In genomic region chr16:74699666-74700065, GRCh38 we compare ENCODE assay signal across 9 cellular contexts. TPM values are rescaled to one million over a fixed set of nuclear protein-coding genes. Genes with fewer than 3 reads are reported as not detected.
A peak's percentile ranks its signal among the peaks of the same experiment; 100 is the strongest.
DNase-seq lines count a peak whose midpoint lies in the region; ATAC-seq, FAIRE-seq and TF ChIP-seq lines count a peak whose summit lies in the region.
"Had no signal": no experiment of that assay in that cellular context is flagged by ENCODE, and none has a peak within 500 bp of the region (broad histone marks: within the 10 kb centered on the region; RNA-seq: fewer than 3 reads in every experiment).

No MANE protein-coding gene starts in this region.

- H3K4me1 Mint-ChIP-seq in activated naive CD4-positive, alpha-beta T cell treated with anti-CD3 and anti-CD28 coated beads, Interleukin-2, amount 10 ng/mL, durations not matched to agents 7 days and 5 days, result peaks cover 62% of the 10 kb centered on the region
- H3K4me1 Mint-ChIP-seq in activated T-cell treated with anti-CD3 and anti-CD28 coated beads, Interleukin-2, amount 50 U/mL, for 72 hours (ENCODE audit: low read depth), result peaks cover 67% of the 10 kb centered on the region
- peaks cover 22 to 59% of the 10 kb centered on the region in 2 donors for H3K4me1 Mint-ChIP-seq in stimulated activated naive B cell treated with anti-CD40 and anti-IgM and Interleukin-4, amounts not matched to agents 10 μg/mL and 1 μg/mL and 100 μg/mL, for 72 hours

- peak overlapping the region; percentile 82 for H3K27ac Mint-ChIP-seq in activated naive CD4-positive, alpha-beta T cell treated with anti-CD3 and anti-CD28 coated beads, Interleukin-2, amount 10 ng/mL, durations not matched to agents 7 days and 5 days
- H3K27ac Mint-ChIP-seq in activated T-cell treated with anti-CD3 and anti-CD28 coated beads, Interleukin-2, amount 50 U/mL, for 72 hours, result peak overlapping the region; percentile 94
- H3K27ac Mint-ChIP-seq in stimulated activated naive B cell treated with anti-CD40 and anti-IgM and Interleukin-4, amounts not matched to agents 10 μg/mL and 1 μg/mL and 100 μg/mL, for 72 hours, result no peak overlapping the region

- TF ChIP-seq CTCF in kidney (IDR thresholded peaks at IDR 0.05; ENCODE audit: borderline replicate concordance, extremely low read depth, insufficient read depth) (no peak), transverse colon (IDR thresholded peaks at IDR 0.05) (no peak)

- no peak for TF ChIP-seq EP300 in transverse colon (IDR thresholded peaks at IDR 0.05; ENCODE audit: low read depth)

- H3K27me3 Mint-ChIP-seq in activated naive CD4-positive, alpha-beta T cell treated with anti-CD3 and anti-CD28 coated beads, Interleukin-2, amount 10 ng/mL, durations not matched to agents 7 days and 5 days, result no peaks in the 10 kb centered on the region
- H3K27me3 Mint-ChIP-seq in activated T-cell treated with anti-CD3 and anti-CD28 coated beads, Interleukin-2, amount 50 U/mL, for 72 hours (ENCODE audit: low read depth), result no peaks in the 10 kb centered on the region
- H3K27me3 Mint-ChIP-seq in stimulated activated naive B cell treated with anti-CD40 and anti-IgM and Interleukin-4, amounts not matched to agents 10 μg/mL and 1 μg/mL and 100 μg/mL, for 72 hours, result no peaks in the 10 kb centered on the region

- H3K4me1 ChIP-seq in kidney (ENCODE audit: control insufficient read depth in 1 of 2, insufficient read depth in 1 of 2, low read depth in 1 of 2, low read length in 2 of 2), result peaks cover 0 to 5% of the 10 kb centered on the region in 2 donors
- H3K4me1 ChIP-seq in transverse colon, result peaks cover 0 to 31% (median 18%) of the 10 kb centered on the region in 4 donors
- no peaks in the 10 kb centered on the region for H3K4me1 ChIP-seq in trophoblast cell (ENCODE audit: control insufficient read depth in 1 of 2, insufficient read depth in 2 of 2, low read length in 2 of 2)

- H2AK5ac ChIP-seq in trophoblast cell (ENCODE audit: low read length), result no peak overlapping the region

- H2BK120ac ChIP-seq in trophoblast cell (ENCODE audit: insufficient read depth, low read length, poor library complexity), result no peak overlapping the region

- no peak overlapping the region for H2BK12ac ChIP-seq in trophoblast cell (ENCODE audit: low read length)

- H3K4me3 ChIP-seq in kidney (ENCODE audit: low read length in 2 of 2), result peak overlapping the region; percentile 62 to 87
- peak overlapping the region in 3 of 4 donors; percentile 63 to 86 (median 74) for H3K4me3 ChIP-seq in transverse colon
- H3K4me3 ChIP-seq in trophoblast cell (ENCODE audit: low read depth, low read length), result no peak overlapping the region

- no peak overlapping the region for H3K27ac ChIP-seq in kidney (ENCODE audit: low read depth in 2 of 2, low read length in 2 of 2)
- H3K27ac ChIP-seq in transverse colon, result peak overlapping the region; percentile 82 to 91 (median 85)
- H3K27ac ChIP-seq in trophoblast cell (ENCODE audit: low read depth, low read length), result no peak overlapping the region

- no peak for DNase-seq in activated naive CD4-positive, alpha-beta T cell treated with anti-CD3 and anti-CD28 coated beads, Interleukin-2, amount 10 ng/mL, durations not matched to agents 7 days and 5 days
- DNase-seq in activated naive CD4-positive, alpha-beta T cell treated with Interleukin-2 at 50 U/mL for 16 hours, result no peak
- no peak for DNase-seq in activated T-cell treated with anti-CD3 and anti-CD28 coated beads, Interleukin-2, amount 50 U/mL, for 72 hours
- DNase-seq in kidney, result no peak
- DNase-seq in transverse colon, result peak; percentile 35
- DNase-seq in mucosa of gallbladder (ENCODE audit: low spot score), result no peak
- no peak for DNase-seq in stimulated activated naive B cell treated with anti-CD40 and anti-IgM and Interleukin-4, amounts not matched to agents 10 μg/mL and 1 μg/mL and 100 μg/mL, for 72 hours
- no peak for DNase-seq in trophoblast cell
- DNase-seq: DMS153 had no signal

- no peak overlapping the region for H2BK5ac ChIP-seq in trophoblast cell (ENCODE audit: low read depth, low read length, poor library complexity)

- 55 to 65% methylated on average over 2 to 4 of the region's 4 CpGs for WGBS in transverse colon (ENCODE audit: low coverage in 1 of 2), 2 donors
- no CpG with 5 or more reads among the region's 4 CpGs for WGBS in trophoblast cell (ENCODE audit: extremely low coverage, insufficient coverage, insufficient read length)

- no peaks in the 10 kb centered on the region for H3K9me3 ChIP-seq in kidney (ENCODE audit: control insufficient read depth in 1 of 2, low read length in 2 of 2)
- H3K9me3 ChIP-seq in transverse colon, result no peaks in the 10 kb centered on the region
- H3K9me3 ChIP-seq in trophoblast cell (ENCODE audit: insufficient read depth, low read depth, low read length), result no peaks in the 10 kb centered on the region

- FAIRE-seq in kidney (lab: Jason Lieb, UNC), result no peak

- no peak for TF ChIP-seq POLR2A in transverse colon (IDR thresholded peaks at IDR 0.05)

- no peak overlapping the region for H3K4ac ChIP-seq in trophoblast cell (ENCODE audit: low read depth, low read length)

- no peaks in the 10 kb centered on the region for H3K79me2 ChIP-seq in trophoblast cell (ENCODE audit: control insufficient read depth, insufficient read depth, low read length, poor library complexity)

- H4K8ac ChIP-seq in trophoblast cell (ENCODE audit: low read depth, low read length), result no peak overlapping the region

- no peaks in the 10 kb centered on the region for H3K36me3 ChIP-seq in kidney (ENCODE audit: control insufficient read depth in 1 of 2, insufficient read depth in 2 of 2, low read length in 2 of 2)
- H3K36me3 ChIP-seq in transverse colon, result no peaks in the 10 kb centered on the region
- H3K36me3 ChIP-seq in trophoblast cell (ENCODE audit: control insufficient read depth in 1 of 2, insufficient read depth in 2 of 2, low read length in 2 of 2), result no peaks in the 10 kb centered on the region

- peak overlapping the region in 1 of 2 donors; percentile 9 for H3K9ac ChIP-seq in kidney (ENCODE audit: low read length in 2 of 2)
- no peak overlapping the region for H3K9ac ChIP-seq in trophoblast cell (ENCODE audit: low read length)

- no peaks in the 10 kb centered on the region for H3K79me1 ChIP-seq in trophoblast cell (ENCODE audit: low read length)

- H3K18ac ChIP-seq in trophoblast cell (ENCODE audit: low read length), result no peak overlapping the region

- no peak overlapping the region for H4K12ac ChIP-seq in trophoblast cell (ENCODE audit: low read depth, low read length)

- no peak overlapping the region for H2AFZ ChIP-seq in trophoblast cell (ENCODE audit: insufficient read depth, low read length, poor library complexity)

- no peak overlapping the region for H3K14ac ChIP-seq in trophoblast cell (ENCODE audit: low read length)

- H3K23ac ChIP-seq in trophoblast cell (ENCODE audit: low read length), result no peak overlapping the region

- CTCF ChIA-PET in activated naive CD4-positive, alpha-beta T cell treated with anti-CD3 and anti-CD28 coated beads, Interleukin-2, amount 10 ng/mL, durations not matched to agents 7 days and 5 days (lab: Charles Lee), result interaction anchor here (2.3 kb wide), 1 partner anchor 11 kb away, joined by 19 read pairs; no protein-coding TSS in a partner anchor

- intact Hi-C loops in kidney (cut with DNase I) (no loop called here), transverse colon (cut with DNase I; ENCODE audit: low total_unique reads) (no loop called here)

- in situ Hi-C loops in transverse colon (cut with MboI; ENCODE audit: low pct_ligation_motif_present in 1 of 4, low pct_unique_long_range_greater_than_20kb in 1 of 4, low sequenced_read_pairs in 3 of 4), result loop anchor here in 3 of 4 donors (25.0 kb wide), 2 partner anchors 163 to 413 kb away; partner anchors contain the start of gene LDHD (in 1 of the 3)

- no peak for ATAC-seq in activated T-cell treated with anti-CD3 and anti-CD28 coated beads, Interleukin-2, amount 50 U/mL, for 72 hours (replicated peaks in 1 of 2)
- ATAC-seq in stimulated activated naive B cell treated with anti-CD40 and anti-IgM and Interleukin-4, amounts not matched to agents 10 μg/mL and 1 μg/mL and 100 μg/mL, for 72 hours (replicated peaks), result no peak

- peak overlapping the region; percentile 92 for H3K4me3 Mint-ChIP-seq in activated naive CD4-positive, alpha-beta T cell treated with anti-CD3 and anti-CD28 coated beads, Interleukin-2, amount 10 ng/mL, durations not matched to agents 7 days and 5 days
- H3K4me3 Mint-ChIP-seq in activated T-cell treated with anti-CD3 and anti-CD28 coated beads, Interleukin-2, amount 50 U/mL, for 72 hours, result peak overlapping the region; percentile 82 to 98
- H3K4me3 Mint-ChIP-seq in stimulated activated naive B cell treated with anti-CD40 and anti-IgM and Interleukin-4, amounts not matched to agents 10 μg/mL and 1 μg/mL and 100 μg/mL, for 72 hours, result peak overlapping the region in 1 of 2 donors; percentile 43

- peaks cover 21% of the 10 kb centered on the region for H3K36me3 Mint-ChIP-seq in activated naive CD4-positive, alpha-beta T cell treated with anti-CD3 and anti-CD28 coated beads, Interleukin-2, amount 10 ng/mL, durations not matched to agents 7 days and 5 days
- peaks cover 8 to 14% of the 10 kb centered on the region in 2 donors for H3K36me3 Mint-ChIP-seq in activated T-cell treated with anti-CD3 and anti-CD28 coated beads, Interleukin-2, amount 50 U/mL, for 72 hours (ENCODE audit: insufficient read depth in 2 of 2)
- H3K36me3 Mint-ChIP-seq in stimulated activated naive B cell treated with anti-CD40 and anti-IgM and Interleukin-4, amounts not matched to agents 10 μg/mL and 1 μg/mL and 100 μg/mL, for 72 hours, result peaks cover 3 to 4% of the 10 kb centered on the region in 2 donors

- no peaks in the 10 kb centered on the region for H3K9me3 Mint-ChIP-seq in activated naive CD4-positive, alpha-beta T cell treated with anti-CD3 and anti-CD28 coated beads, Interleukin-2, amount 10 ng/mL, durations not matched to agents 7 days and 5 days
- H3K9me3 Mint-ChIP-seq in activated T-cell treated with anti-CD3 and anti-CD28 coated beads, Interleukin-2, amount 50 U/mL, for 72 hours, result no peaks in the 10 kb centered on the region
- H3K9me3 Mint-ChIP-seq in stimulated activated naive B cell treated with anti-CD40 and anti-IgM and Interleukin-4, amounts not matched to agents 10 μg/mL and 1 μg/mL and 100 μg/mL, for 72 hours, result no peaks in the 10 kb centered on the region

- H3K27me3 ChIP-seq in transverse colon (no peaks in the 10 kb centered on the region), trophoblast cell (ENCODE audit: insufficient read depth, low read length) (no peaks in the 10 kb centered on the region)

- H3K4me2 ChIP-seq in trophoblast cell (ENCODE audit: low read length), result no peak overlapping the region

- no peak overlapping the region for H4K91ac ChIP-seq in trophoblast cell (ENCODE audit: low read depth, low read length)

RNA-seq across cellular contexts. Expression of gene MLKL, which starts 1.0 kb away (rescaled TPM):
- 10 to 100 TPM; 16.9 to 23.2 TPM for total RNA-seq in activated T-cell treated with anti-CD3 and anti-CD28 coated beads, Interleukin-2, amount 50 U/mL, for 72 hours
- total RNA-seq in kidney, result 19.4 TPM
- 7.3 TPM for polyA plus RNA-seq in kidney (ENCODE audit: insufficient read depth, low read depth, low replicate concordance)
- 10 to 100 TPM; 17.1 to 62.5 (median 19.6) TPM for total RNA-seq in transverse colon
- total RNA-seq in mucosa of gallbladder, result 12.8 TPM
- 0.05 and 0.06 TPM in 2 replicates for polyA plus RNA-seq in trophoblast cell (2013)

RNA-seq across cellular contexts. Expression of gene RFWD3, which starts 33.0 kb away (rescaled TPM):
- total RNA-seq in activated T-cell treated with anti-CD3 and anti-CD28 coated beads, Interleukin-2, amount 50 U/mL, for 72 hours, result 100 to 1,000 TPM; 114 TPM
- total RNA-seq in kidney (26.0 TPM), transverse colon (10 to 100 TPM in 3 of 4 donors, 1 to 10 TPM in 1; 2.8 to 23.9 (median 19.2) TPM), mucosa of gallbladder (22.6 TPM)
- polyA plus RNA-seq in kidney (ENCODE audit: insufficient read depth, low read depth, low replicate concordance), result 5.8 TPM
- 26.9 and 27.8 TPM in 2 replicates for polyA plus RNA-seq in trophoblast cell (2013)

Comparison
In these comparisons a context has a peak if more than half of its experiments do, and no peak if none do; other contexts are left out.
1. H3K27ac ChIP-seq: peak in transverse colon (4 of 4); none in kidney (0 of 2) and trophoblast cell (single experiment).